Comparison of ENCODE assay signal across 23 cellular contexts in the genomic region with DNA sequence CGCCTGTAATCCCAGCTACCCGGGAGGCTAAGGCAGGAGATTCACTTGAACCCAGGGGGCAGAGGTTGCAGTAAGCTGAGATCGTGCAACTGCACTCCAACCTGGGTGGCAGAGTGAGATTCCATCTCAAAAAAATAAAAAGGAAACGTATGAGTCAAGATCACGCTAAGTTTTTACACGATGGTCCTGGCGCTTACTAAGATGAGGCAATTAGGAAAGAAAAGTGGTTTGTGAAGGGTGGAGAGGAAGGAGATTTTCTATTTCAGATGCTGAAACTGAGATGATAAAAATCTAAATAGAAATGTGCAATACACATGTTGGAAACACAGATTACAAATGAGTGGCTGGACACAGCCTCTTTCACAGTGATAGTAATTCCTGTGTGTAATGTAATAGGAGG.
A peak's percentile ranks its signal among the peaks of the same experiment; 100 is the strongest.
DNase-seq lines count a peak whose midpoint lies in the region; ATAC-seq and TF ChIP-seq lines count a peak whose summit lies in the region.
"Had no signal": no experiment of that assay in that cellular context is flagged by ENCODE, and none has a peak within 500 bp of the region (broad histone marks: within the 10 kb centered on the region; RNA-seq: fewer than 3 reads in every experiment).

No MANE protein-coding gene starts in this region.

- no peak for DNase-seq in activated CD8-positive, alpha-beta memory T cell treated with anti-CD3 and anti-CD28 coated beads, Interleukin-2, amount 10 ng/mL, durations not matched to agents 7 days and 5 days
- no peak for DNase-seq in activated CD8-positive, alpha-beta memory T cell treated with anti-CD3 and anti-CD28 coated beads for 24 hours
- DNase-seq in GF-D8 (lab: John Stamatoyannopoulos, UW) (peak; percentile 79), progenitor cell of endocrine pancreas (ENCODE audit: low spot score, unreplicated experiment) (no peak), glomerular visceral epithelial cell (ENCODE audit: extremely low spot score) (no peak), HEK293T (ENCODE audit: extremely low spot score) (no peak)
- no peak for DNase-seq in activated T-helper 2 cell treated with anti-CD3 and anti-CD28 coated beads, Interferon-gamma antibody, Interleukin-2, Interleukin-4, amounts not matched to agents 10 μg/mL and 5 μg/mL and 100 μg/mL, durations not matched to agents 14 hours and 24 hours and 36 hours (ENCODE audit: low spot score)
- DNase-seq: activated CD4-positive, alpha-beta T cell treated with anti-CD3 and anti-CD28 coated beads for 4 hours; BE2C; caudate nucleus; CD8-positive, alpha-beta memory T cell; effector memory CD8-positive, alpha-beta T cell; erythroblast; KG1; MG63; NCI-H1417 treated with DMSO at 0.1 percent for 48 hours; NCI-H2081; NCI-H226; NCI-H774; SHP77 treated with DMSO at 0.1 percent for 48 hours; small intestine; stimulated activated naive CD4-positive, alpha-beta T cell had no signal

- peaks cover 12% of the 10 kb centered on the region for H3K4me1 Mint-ChIP-seq in activated CD8-positive, alpha-beta memory T cell treated with anti-CD3 and anti-CD28 coated beads, Interleukin-2, amount 10 ng/mL, durations not matched to agents 7 days and 5 days
- peaks cover 14% of the 10 kb centered on the region for H3K4me1 Mint-ChIP-seq in activated T-helper 2 cell treated with anti-CD3 and anti-CD28 coated beads, Interferon-gamma antibody, Interleukin-2, Interleukin-4, amounts not matched to agents 10 μg/mL and 5 μg/mL and 100 μg/mL, durations not matched to agents 14 hours and 24 hours and 36 hours (ENCODE audit: low read depth)
- H3K4me1 Mint-ChIP-seq in progenitor cell of endocrine pancreas (ENCODE audit: low read depth), result peaks cover 2% of the 10 kb centered on the region
- H3K4me1 Mint-ChIP-seq: neural crest cell had no signal

- H3K27ac Mint-ChIP-seq in activated CD8-positive, alpha-beta memory T cell treated with anti-CD3 and anti-CD28 coated beads, Interleukin-2, amount 10 ng/mL, durations not matched to agents 7 days and 5 days, result peak overlapping the region; percentile 40
- peak overlapping the region; percentile 75 for H3K27ac Mint-ChIP-seq in activated T-helper 2 cell treated with anti-CD3 and anti-CD28 coated beads, Interferon-gamma antibody, Interleukin-2, Interleukin-4, amounts not matched to agents 10 μg/mL and 5 μg/mL and 100 μg/mL, durations not matched to agents 14 hours and 24 hours and 36 hours
- peak overlapping the region; percentile 30 for H3K27ac Mint-ChIP-seq in progenitor cell of endocrine pancreas

- no peak overlapping the region for H3K4me3 Mint-ChIP-seq in activated CD8-positive, alpha-beta memory T cell treated with anti-CD3 and anti-CD28 coated beads, Interleukin-2, amount 10 ng/mL, durations not matched to agents 7 days and 5 days
- no peak overlapping the region for H3K4me3 Mint-ChIP-seq in activated T-helper 2 cell treated with anti-CD3 and anti-CD28 coated beads, Interferon-gamma antibody, Interleukin-2, Interleukin-4, amounts not matched to agents 10 μg/mL and 5 μg/mL and 100 μg/mL, durations not matched to agents 14 hours and 24 hours and 36 hours (ENCODE audit: low read depth)
- no peak overlapping the region for H3K4me3 Mint-ChIP-seq in progenitor cell of endocrine pancreas (ENCODE audit: low read depth)
- H3K4me3 Mint-ChIP-seq: CD8-positive, alpha-beta memory T cell; effector memory CD8-positive, alpha-beta T cell; neural crest cell had no signal

- TF ChIP-seq CTCF in progenitor cell of endocrine pancreas (IDR thresholded peaks at IDR 0.05; ENCODE audit: unreplicated experiment), result no peak

- CTCF ChIA-PET in activated CD8-positive, alpha-beta memory T cell treated with anti-CD3 and anti-CD28 coated beads, Interleukin-2, amount 10 ng/mL, durations not matched to agents 7 days and 5 days (lab: Charles Lee), result no interaction called here
- CTCF ChIA-PET in HEK293T (lab: Yijun Ruan, JAX), result interaction anchor here (0.6 kb wide), 1 partner anchor 86 kb away, joined by 3 read pairs; no protein-coding TSS in a partner anchor

- no peaks in the 10 kb centered on the region for H3K9me3 Mint-ChIP-seq in activated CD8-positive, alpha-beta memory T cell treated with anti-CD3 and anti-CD28 coated beads, Interleukin-2, amount 10 ng/mL, durations not matched to agents 7 days and 5 days (ENCODE audit: low read depth)
- no peaks in the 10 kb centered on the region for H3K9me3 Mint-ChIP-seq in activated T-helper 2 cell treated with anti-CD3 and anti-CD28 coated beads, Interferon-gamma antibody, Interleukin-2, Interleukin-4, amounts not matched to agents 10 μg/mL and 5 μg/mL and 100 μg/mL, durations not matched to agents 14 hours and 24 hours and 36 hours
- H3K9me3 Mint-ChIP-seq in progenitor cell of endocrine pancreas (ENCODE audit: low read depth), result no peaks in the 10 kb centered on the region
- H3K9me3 Mint-ChIP-seq: CD8-positive, alpha-beta memory T cell; effector memory CD8-positive, alpha-beta T cell; neural crest cell had no signal

- ATAC-seq in activated CD8-positive, alpha-beta memory T cell treated with anti-CD3 and anti-CD28 coated beads, Interleukin-2, amount 10 ng/mL, durations not matched to agents 7 days and 5 days, result no peak
- ATAC-seq: effector memory CD8-positive, alpha-beta T cell had no signal

- H3K36me3 Mint-ChIP-seq in activated CD8-positive, alpha-beta memory T cell treated with anti-CD3 and anti-CD28 coated beads, Interleukin-2, amount 10 ng/mL, durations not matched to agents 7 days and 5 days, result peaks cover 62% of the 10 kb centered on the region
- peaks cover 62% of the 10 kb centered on the region for H3K36me3 Mint-ChIP-seq in activated T-helper 2 cell treated with anti-CD3 and anti-CD28 coated beads, Interferon-gamma antibody, Interleukin-2, Interleukin-4, amounts not matched to agents 10 μg/mL and 5 μg/mL and 100 μg/mL, durations not matched to agents 14 hours and 24 hours and 36 hours (ENCODE audit: low read depth)
- H3K36me3 Mint-ChIP-seq in progenitor cell of endocrine pancreas (ENCODE audit: insufficient read depth), result peaks cover 34% of the 10 kb centered on the region

- POLR2A ChIA-PET in HEK293T (lab: Yijun Ruan, JAX), result no interaction called here

- H3K27me3 Mint-ChIP-seq in activated CD8-positive, alpha-beta memory T cell treated with anti-CD3 and anti-CD28 coated beads, Interleukin-2, amount 10 ng/mL, durations not matched to agents 7 days and 5 days, result no peaks in the 10 kb centered on the region
- no peaks in the 10 kb centered on the region for H3K27me3 Mint-ChIP-seq in activated T-helper 2 cell treated with anti-CD3 and anti-CD28 coated beads, Interferon-gamma antibody, Interleukin-2, Interleukin-4, amounts not matched to agents 10 μg/mL and 5 μg/mL and 100 μg/mL, durations not matched to agents 14 hours and 24 hours and 36 hours (ENCODE audit: low read depth)
- no peaks in the 10 kb centered on the region for H3K27me3 Mint-ChIP-seq in progenitor cell of endocrine pancreas
- H3K27me3 Mint-ChIP-seq: CD8-positive, alpha-beta memory T cell; effector memory CD8-positive, alpha-beta T cell had no signal

- intact Hi-C loops in activated T-helper 2 cell treated with anti-CD3 and anti-CD28 coated beads, Interferon-gamma antibody, Interleukin-2, Interleukin-4, amounts not matched to agents 10 μg/mL and 5 μg/mL and 100 μg/mL, durations not matched to agents 14 hours and 24 hours and 36 hours (cut with micrococcal nuclease), result no loop called here

TF ChIP-seq in HEK293T, 16 proteins besides CTCF, POLR2A, EP300 and RAD21:
- TF ChIP-seq, protein P1, sequence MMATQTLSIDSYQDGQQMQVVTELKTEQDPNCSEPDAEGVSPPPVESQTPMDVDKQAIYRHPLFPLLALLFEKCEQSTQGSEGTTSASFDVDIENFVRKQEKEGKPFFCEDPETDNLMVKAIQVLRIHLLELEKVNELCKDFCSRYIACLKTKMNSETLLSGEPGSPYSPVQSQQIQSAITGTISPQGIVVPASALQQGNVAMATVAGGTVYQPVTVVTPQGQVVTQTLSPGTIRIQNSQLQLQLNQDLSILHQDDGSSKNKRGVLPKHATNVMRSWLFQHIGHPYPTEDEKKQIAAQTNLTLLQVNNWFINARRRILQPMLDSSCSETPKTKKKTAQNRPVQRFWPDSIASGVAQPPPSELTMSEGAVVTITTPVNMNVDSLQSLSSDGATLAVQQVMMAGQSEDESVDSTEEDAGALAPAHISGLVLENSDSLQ (IDR thresholded peaks at IDR 0.05), result no peak
- no peak for TF ChIP-seq FOXK2 (IDR thresholded peaks at IDR 0.05)
- TF ChIP-seq SUZ12 (IDR thresholded peaks at IDR 0.05), result no peak
- TF ChIP-seq TARDBP (IDR thresholded peaks at IDR 0.05), result no peak
- TF ChIP-seq ZNF384 (IDR thresholded peaks at IDR 0.05), result no peak
- TF ChIP-seq L3MBTL2 (conservative IDR thresholded peaks at IDR 0.05), result no peak
- no peak for TF ChIP-seq ARNT (IDR thresholded peaks at IDR 0.05)
- TF ChIP-seq FOXA1 (IDR thresholded peaks at IDR 0.05), result no peak
- TF ChIP-seq SP1 (IDR thresholded peaks at IDR 0.05), result no peak
- TF ChIP-seq BHLHE40 (IDR thresholded peaks at IDR 0.05; ENCODE audit: borderline replicate concordance), result no peak
- no peak for TF ChIP-seq ELF4 (IDR thresholded peaks at IDR 0.05)
- TF ChIP-seq HDGF (IDR thresholded peaks at IDR 0.05; ENCODE audit: borderline replicate concordance), result no peak
- TF ChIP-seq NFRKB (IDR thresholded peaks at IDR 0.05), result no peak
- TF ChIP-seq FOXM1 (IDR thresholded peaks at IDR 0.05; ENCODE audit: borderline replicate concordance), result no peak
- no peak for TF ChIP-seq LEF1 (IDR thresholded peaks at IDR 0.05; ENCODE audit: borderline replicate concordance)
- TF ChIP-seq CTBP1 (IDR thresholded peaks at IDR 0.05; ENCODE audit: borderline replicate concordance), result no peak
